ENCODE assay signal across 15 cellular contexts in the genomic region with DNA sequence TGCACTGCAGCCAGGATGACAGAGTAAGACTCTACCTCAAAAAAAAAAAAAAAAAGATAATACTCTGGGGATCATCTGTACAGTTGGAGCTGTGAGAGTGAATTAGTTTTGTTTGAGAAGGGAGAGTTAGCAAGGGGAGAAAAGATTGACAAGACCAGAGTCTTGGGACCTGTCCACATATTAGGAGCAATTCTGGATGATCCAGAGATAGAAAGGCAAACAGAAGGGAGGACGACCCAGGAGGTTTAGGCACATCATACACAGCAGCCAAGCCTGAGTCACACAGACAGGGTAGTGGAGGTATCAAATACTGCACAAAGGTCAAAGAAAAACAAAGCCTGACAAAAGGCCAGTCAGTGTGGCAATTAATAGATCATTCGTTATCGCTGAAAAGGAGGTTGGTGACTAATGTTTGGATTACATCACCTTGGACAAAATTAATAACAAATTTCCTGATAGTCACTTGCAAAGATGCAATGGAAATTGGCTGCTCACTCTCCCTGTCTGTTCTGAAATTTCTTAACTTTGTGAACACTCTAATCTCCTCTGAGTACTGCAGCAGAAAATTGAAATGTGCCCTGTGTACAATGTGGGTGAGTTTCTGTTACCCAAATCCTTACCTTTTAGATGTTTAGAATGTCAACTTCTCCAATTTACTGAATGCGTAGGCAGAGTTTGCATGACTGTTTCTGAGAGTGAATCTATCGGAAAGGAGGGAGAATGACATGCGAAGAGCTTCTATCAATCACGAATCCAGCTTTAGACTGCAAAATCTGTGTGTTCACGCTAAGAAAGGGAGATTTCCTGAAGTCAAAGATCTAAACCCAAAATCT.
DNase-seq lines count a peak whose midpoint lies in the region; ATAC-seq, FAIRE-seq and TF ChIP-seq lines count a peak whose summit lies in the region.
"Had no signal": no experiment of that assay in that cellular context is flagged by ENCODE, and none has a peak within 500 bp of the region (broad histone marks: within the 10 kb centered on the region; RNA-seq: fewer than 3 reads in every experiment).

No MANE protein-coding gene starts in this region.

- no peaks in the 10 kb centered on the region for H3K4me1 ChIP-seq in GM12878 (ENCODE audit: control insufficient read depth, insufficient read depth, low read length)
- H3K4me1 ChIP-seq in liver (ENCODE audit: control insufficient read depth in 4 of 4, insufficient read depth in 4 of 4, low read length in 3 of 4): peaks cover 11 to 24% (median 20%) of the 10 kb centered on the region in 4 donors
- peaks cover 2% of the 10 kb centered on the region for H3K4me1 ChIP-seq in endodermal cell (ENCODE audit: control insufficient read depth, insufficient read depth, low read length)
- H3K4me1 ChIP-seq: transverse colon had no signal

- TF ChIP-seq CTCF in GM12878 (IDR thresholded peaks at IDR 0.05 in 2 of 3, conservative IDR thresholded peaks at IDR 0.05 in 1 of 3; ENCODE audit: control insufficient read depth in 2 of 3, extremely low read depth in 1 of 3, insufficient read depth in 1 of 3, low read depth in 3 of 3, low read length in 3 of 3) (no peak), liver (IDR thresholded peaks at IDR 0.05; ENCODE audit: low read depth, low read length, missing input control) (no peak), endodermal cell (conservative IDR thresholded peaks at IDR 0.05) (no peak)

- RAD21 ChIA-PET in GM12878 (lab: Charles Lee; ENCODE audit: unreplicated experiment): no interaction called here

- H3K9me3 ChIP-seq in GM12878 (replicated peaks; ENCODE audit: control insufficient read depth, insufficient read depth, low read length) (no peaks in the 10 kb centered on the region), liver (ENCODE audit: control insufficient read depth in 4 of 4, low read length in 3 of 4) (no peaks in the 10 kb centered on the region), endodermal cell (ENCODE audit: control insufficient read depth, low read length) (no peaks in the 10 kb centered on the region)
- H3K9me3 ChIP-seq: SJSA1, transverse colon had no signal

- BruUV-seq in GM12878 (replicated peaks; lab: Mats Ljungman, UMichigan): no TSS peak

- SMC1A ChIA-PET in GM12878 (lab: Charles Lee; ENCODE audit: uncharacterized antibody, unreplicated experiment): no interaction called here

- peaks cover 8% of the 10 kb centered on the region for H3K4me1 Mint-ChIP-seq in endodermal cell

- no peak for TF ChIP-seq EP300 in GM12878 (IDR thresholded peaks at IDR 0.05; ENCODE audit: borderline replicate concordance in 1 of 2, control insufficient read depth in 1 of 2, low read depth in 2 of 2, low read length in 2 of 2)

- DNase-seq in stimulated activated naive CD4-positive, alpha-beta T cell treated with Interleukin-2 at 50 U/mL for 16 hours (lab: John Stamatoyannopoulos, UW): peak; percentile 6
- no peak for DNase-seq in stimulated activated naive CD4-positive, alpha-beta T cell (lab: John Stamatoyannopoulos, UW)
- DNase-seq in GM12878 (ENCODE audit: low read depth, low spot score) (no peak), T1000 (lab: John Stamatoyannopoulos, UW) (no peak), endodermal cell (no peak), H4 (ENCODE audit: low spot score) (no peak)
- DNase-seq: CD4-positive, alpha-beta T cell; effector memory CD8-positive, alpha-beta T cell; NCI-H2029 treated with DMSO at 0.1 percent for 48 hours; transverse colon had no signal

- in situ Hi-C loops in GM12878 (cut with MboI): no loop called here

- no peaks in the 10 kb centered on the region for H3K79me2 ChIP-seq in GM12878 (ENCODE audit: control insufficient read depth, insufficient read depth, low read length)

- H3K27ac Mint-ChIP-seq in endodermal cell: no peak overlapping the region
- H3K27ac Mint-ChIP-seq: CD4-positive, alpha-beta T cell; effector memory CD8-positive, alpha-beta T cell had no signal

- no peaks in the 10 kb centered on the region for H4K20me1 ChIP-seq in GM12878 (ENCODE audit: control insufficient read depth, insufficient read depth)

- H3K36me3 Mint-ChIP-seq in endodermal cell (ENCODE audit: low read depth): no peaks in the 10 kb centered on the region

- H3K4me2 ChIP-seq in GM12878 (ENCODE audit: control insufficient read depth, insufficient read depth): no peak overlapping the region

- no peaks in the 10 kb centered on the region for H3K27me3 Mint-ChIP-seq in endodermal cell (ENCODE audit: insufficient read depth)
- H3K27me3 Mint-ChIP-seq: CD4-positive, alpha-beta T cell had no signal

- H3K4me3 ChIP-seq in GM12878 (no peak overlapping the region), liver (ENCODE audit: low read depth in 1 of 3, low read length in 3 of 3) (peak overlapping the region in 1 of 3 donors; percentile 24), endodermal cell (ENCODE audit: low read length) (no peak overlapping the region)
- H3K4me3 ChIP-seq: SJSA1, transverse colon had no signal

- CTCF ChIA-PET in GM12878 (lab: Yijun Ruan, JAX): no interaction called here

- no peak for TF ChIP-seq POLR2A in GM12878 (IDR thresholded peaks at IDR 0.05; ENCODE audit: low read depth, low read length)

- no peak overlapping the region for H2AFZ ChIP-seq in GM12878 (ENCODE audit: control insufficient read depth, low read depth, low read length)

- no peaks in the 10 kb centered on the region for H3K36me3 ChIP-seq in GM12878 (ENCODE audit: control insufficient read depth in 2 of 2, insufficient read depth in 2 of 2, low read length in 1 of 2)
- no peaks in the 10 kb centered on the region for H3K36me3 ChIP-seq in liver (ENCODE audit: control insufficient read depth in 4 of 4, insufficient read depth in 3 of 4, low read depth in 1 of 4, low read length in 3 of 4)
- H3K36me3 ChIP-seq in endodermal cell (ENCODE audit: control insufficient read depth, insufficient read depth, low read length): no peaks in the 10 kb centered on the region
- H3K36me3 ChIP-seq: SJSA1, transverse colon had no signal

- H3K27me3 ChIP-seq in GM12878 (replicated peaks in 1 of 2; ENCODE audit: control insufficient read depth in 2 of 2, insufficient read depth in 2 of 2, low read length in 1 of 2): 0 out of 4 replicates have a peak, but pooled peaks cover 0 to 3% of the 10 kb centered on the region in 2 experiments
- no peaks in the 10 kb centered on the region for H3K27me3 ChIP-seq in liver (ENCODE audit: control insufficient read depth in 4 of 4, insufficient read depth in 4 of 4, low read length in 3 of 4)
- H3K27me3 ChIP-seq in endodermal cell (ENCODE audit: control insufficient read depth, insufficient read depth, low read length, poor library complexity, severe bottlenecking): no peaks in the 10 kb centered on the region
- H3K27me3 ChIP-seq: SJSA1, transverse colon had no signal

- 31% methylated on average over 8 of the region's 8 CpGs for WGBS in GM12878 (ENCODE audit: insufficient coverage, insufficient replicate concordance, low lambda C conversion rate, missing lambda C conversion rate)
- WGBS in liver: 41% methylated on average over 8 of the region's 8 CpGs
- WGBS in endodermal cell (ENCODE audit: insufficient coverage in 1 of 2, insufficient read length in 1 of 2), 2 experiments: 84 to 90% methylated on average over 7 to 8 of the region's 8 CpGs

- no peak for TF ChIP-seq RAD21 in GM12878 (IDR thresholded peaks at IDR 0.05; ENCODE audit: insufficient read depth, low read depth, low read length)
- peak; percentile 57 to 62 for TF ChIP-seq RAD21 in liver (IDR thresholded peaks at IDR 0.05)

- H3K27ac ChIP-seq in GM12878 (ENCODE audit: control insufficient read depth, insufficient read depth) (no peak overlapping the region), liver (ENCODE audit: low read depth in 1 of 2, low read length in 2 of 2) (peak overlapping the region; percentile 88 to 96), endodermal cell (ENCODE audit: low read depth, low read length) (no peak overlapping the region)
- H3K27ac ChIP-seq: SJSA1 had no signal

- intact Hi-C loops in GM12878 (cut with micrococcal nuclease; ENCODE audit: unreplicated experiment): no loop called here

- FAIRE-seq in GM12878 (lab: Jason Lieb, UNC): no peak
- FAIRE-seq: GM18507, H54 had no signal

- ATAC-seq in GM12878 (peak; percentile 21; the same call in 1 of the 3 replicates), HG03108 (IDR thresholded peaks at IDR 0.05; ENCODE audit: unreplicated experiment) (no peak)
- ATAC-seq: effector memory CD8-positive, alpha-beta T cell had no signal

- POLR2A ChIA-PET in GM12878 (lab: Charles Lee): no interaction called here

- H3K9ac ChIP-seq in GM12878 (ENCODE audit: control insufficient read depth, insufficient read depth, low read length) (no peak overlapping the region), liver (ENCODE audit: low read depth in 1 of 2, low read length in 2 of 2) (peak overlapping the region; percentile 52 to 69), endodermal cell (ENCODE audit: extremely low read depth, low read length, poor library complexity, severe bottlenecking) (no peak overlapping the region)

- no peak overlapping the region for H3K4me3 Mint-ChIP-seq in endodermal cell
- H3K4me3 Mint-ChIP-seq: CD4-positive, alpha-beta T cell; effector memory CD8-positive, alpha-beta T cell had no signal

- H3K9me3 Mint-ChIP-seq in endodermal cell: no peaks in the 10 kb centered on the region
- H3K9me3 Mint-ChIP-seq: CD4-positive, alpha-beta T cell; effector memory CD8-positive, alpha-beta T cell had no signal

TF ChIP-seq in GM12878, 131 proteins besides CTCF, POLR2A, EP300 and RAD21 (continues in another document):
- TF ChIP-seq JUND (IDR thresholded peaks at IDR 0.05; ENCODE audit: low read depth, low read length): no peak

TF ChIP-seq in liver, 16 proteins besides CTCF, POLR2A, EP300 and RAD21 (continues in another document):
- TF ChIP-seq, protein P1, sequence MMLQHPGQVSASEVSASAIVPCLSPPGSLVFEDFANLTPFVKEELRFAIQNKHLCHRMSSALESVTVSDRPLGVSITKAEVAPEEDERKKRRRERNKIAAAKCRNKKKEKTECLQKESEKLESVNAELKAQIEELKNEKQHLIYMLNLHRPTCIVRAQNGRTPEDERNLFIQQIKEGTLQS (IDR thresholded peaks at IDR 0.05): peak; percentile 97
- TF ChIP-seq JUND (IDR thresholded peaks at IDR 0.05) (peak; percentile 97 to 99), YY1 (IDR thresholded peaks at IDR 0.05) (peak; percentile 83), RXRA (IDR thresholded peaks at IDR 0.05) (peak; percentile 93 to 97), SP1 (IDR thresholded peaks at IDR 0.05) (peak; percentile 94), TAF1 (conservative IDR thresholded peaks at IDR 0.05) (peak; percentile 64)
- TF ChIP-seq, protein P2, sequence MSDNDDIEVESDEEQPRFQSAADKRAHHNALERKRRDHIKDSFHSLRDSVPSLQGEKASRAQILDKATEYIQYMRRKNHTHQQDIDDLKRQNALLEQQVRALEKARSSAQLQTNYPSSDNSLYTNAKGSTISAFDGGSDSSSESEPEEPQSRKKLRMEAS (IDR thresholded peaks at IDR 0.05): peak; percentile 44

Comparison
In these comparisons a context has a peak if more than half of its experiments do, and no peak if none do; other contexts are left out.
1. H3K27ac ChIP-seq: peak in liver (2 of 2); none in GM12878 (single experiment) and endodermal cell (single experiment).
2. H3K9ac ChIP-seq: peak in liver (2 of 2); none in GM12878 (single experiment) and endodermal cell (single experiment).